In genomic region chr1:98177751-98178150, GRCh38 we compare ENCODE assay signal across 20 cellular contexts.
DNase-seq lines count a peak whose midpoint lies in the region; ATAC-seq and TF ChIP-seq lines count a peak whose summit lies in the region.
"Had no signal": no experiment of that assay in that cellular context is flagged by ENCODE, and none has a peak within 500 bp of the region (broad histone marks: within the 10 kb centered on the region; RNA-seq: fewer than 3 reads in every experiment).

No MANE protein-coding gene starts in this region.

- in situ Hi-C loops in IMR-90 (cut with MboI; ENCODE audit: low sequenced_read_pairs): no loop called here

- no peak for TF ChIP-seq POLR2A in IMR-90 (IDR thresholded peaks at IDR 0.05; ENCODE audit: low read depth, low read length)

- H3K23ac ChIP-seq in IMR-90 (ENCODE audit: low read depth, low read length): peak overlapping the region; percentile 53; the same call in 1 of the 2 replicates

- no peaks in the 10 kb centered on the region for H3K9me3 ChIP-seq in IMR-90 (ENCODE audit: control insufficient read depth, insufficient read depth, low read length)
- H3K9me3 ChIP-seq: SK-N-SH had no signal

- H3K4me1 ChIP-seq in IMR-90 (ENCODE audit: control insufficient read depth, insufficient read depth, low read length): no peaks in the 10 kb centered on the region

- H3K27ac ChIP-seq in IMR-90 (ENCODE audit: insufficient read depth, low read length): no peak overlapping the region
- H3K27ac ChIP-seq: 22Rv1, RWPE1 had no signal

- H3K4ac ChIP-seq in IMR-90 (ENCODE audit: low read depth, low read length): no peak overlapping the region

- H3K14ac ChIP-seq in IMR-90 (replicated peaks; ENCODE audit: low read depth, low read length): no peak overlapping the region

- H3K9ac ChIP-seq in IMR-90 (ENCODE audit: low read depth, low read length): no peak overlapping the region
- H3K9ac ChIP-seq: SK-N-SH had no signal

- no peak overlapping the region for H4K8ac ChIP-seq in IMR-90 (ENCODE audit: low read depth in 2 of 2, low read length in 2 of 2)

- peak overlapping the region; percentile 42 for H2BK20ac ChIP-seq in IMR-90 (ENCODE audit: low read depth, low read length)

- no peak overlapping the region for H2AFZ ChIP-seq in IMR-90 (replicated peaks; ENCODE audit: low read length, poor library complexity)

- no TSS peak for BruUV-seq in IMR-90 (replicated peaks; lab: Mats Ljungman, UMichigan)

- H2BK120ac ChIP-seq in IMR-90 (ENCODE audit: low read depth, low read length): no peak overlapping the region

- intact Hi-C loops in IMR-90 (cut with micrococcal nuclease): no loop called here

- no peak overlapping the region for H2AK9ac ChIP-seq in IMR-90 (replicated peaks; ENCODE audit: low read depth, low read length, poor library complexity)

- POLR2A ChIA-PET in IMR-90 (lab: Charles Lee; ENCODE audit: unreplicated experiment): no interaction called here

- H3K79me1 ChIP-seq in IMR-90 (ENCODE audit: low read depth in 1 of 2, low read length in 2 of 2): no peaks in the 10 kb centered on the region

- dilution Hi-C loops in IMR-90 (cut with HindIII; ENCODE audit: low sequenced_read_pairs, unreplicated experiment): no loop called here

- H3K9me1 ChIP-seq in IMR-90 (ENCODE audit: insufficient read depth, low read length): 0 out of 2 replicates have a peak, but pooled peaks cover 2% of the 10 kb centered on the region

- no peak overlapping the region for H2AK5ac ChIP-seq in IMR-90 (ENCODE audit: low read depth, low read length)

- H4K91ac ChIP-seq in IMR-90 (ENCODE audit: insufficient read depth, low read depth, low read length): peak overlapping the region; percentile 39; the same call in 1 of the 2 replicates

- H3K4me3 ChIP-seq in AG10803 (ENCODE audit: low read length) (no peak overlapping the region), IMR-90 (ENCODE audit: insufficient read depth, low read depth, low read length) (no peak overlapping the region)
- H3K4me3 ChIP-seq: K562 had no signal

- no peaks in the 10 kb centered on the region for H3K27me3 ChIP-seq in IMR-90 (ENCODE audit: control insufficient read depth, insufficient read depth, low read length)

- no peak overlapping the region for H2BK15ac ChIP-seq in IMR-90 (ENCODE audit: low read depth, low read length)

- H3K56ac ChIP-seq in IMR-90 (ENCODE audit: extremely low read depth, insufficient read depth, low read length): no peak overlapping the region

- no peak overlapping the region for H3K4me2 ChIP-seq in IMR-90 (ENCODE audit: low read depth, low read length)
- H3K4me2 ChIP-seq: SK-N-SH had no signal

- no CpG with 5 or more reads among the region's 2 CpGs for WGBS in IMR-90 (ENCODE audit: extremely low coverage in 2 of 2, insufficient read length in 1 of 2), 2 experiments

- H3K36me3 ChIP-seq in IMR-90 (ENCODE audit: control insufficient read depth, insufficient read depth, low read length): no peaks in the 10 kb centered on the region

- CTCF ChIA-PET in IMR-90 (lab: Yijun Ruan, JAX): interaction anchor here (0.6 kb wide), 2 partner anchors 63 to 127 kb away, joined by 3 to 6 read pairs; no protein-coding TSS in a partner anchor

- no peak overlapping the region for H3K18ac ChIP-seq in IMR-90 (ENCODE audit: low read depth, low read length)

- no peaks in the 10 kb centered on the region for H4K20me1 ChIP-seq in IMR-90 (ENCODE audit: insufficient read depth, low read length)

- DNase-seq in AG10803 (ENCODE audit: low read depth) (peak; percentile 40), IMR-90 (peak; percentile 12), astrocyte of the hippocampus (ENCODE audit: low read depth, low spot score) (peak; percentile 50), myocyte (ENCODE audit: low read depth) (peak; percentile 30), NCI-H748 treated with DMSO at 0.1 percent for 48 hours (lab: John Stamatoyannopoulos, UW) (no peak), T-helper 9 cell (no peak), epidermal melanocyte (ENCODE audit: insufficient read length, low spot score) (no peak)
- no peak for DNase-seq in activated CD4-positive, alpha-beta T cell treated with anti-CD3 and anti-CD28 coated beads, Interleukin-2, amount 50 U/mL, for 4 hours
- DNase-seq: ACHN, DMS53, NCI-H1092, NCI-H1436, NCI-H1930, NCI-H2227 treated with DMSO at 0.1 percent for 48 hours, NCI-H510A, SIG-M5, SK-N-SH had no signal

- no peak overlapping the region for H2BK5ac ChIP-seq in IMR-90 (ENCODE audit: low read depth, low read length, poor library complexity, severe bottlenecking)

- H4K5ac ChIP-seq in IMR-90 (ENCODE audit: low read depth, low read length): no peak overlapping the region

- TF ChIP-seq RAD21 in IMR-90 (IDR thresholded peaks at IDR 0.05; ENCODE audit: low read length): no peak

- no peak for TF ChIP-seq CTCF in AG10803 (conservative IDR thresholded peaks at IDR 0.05; ENCODE audit: low read length)
- no peak for TF ChIP-seq CTCF in IMR-90 (conservative IDR thresholded peaks at IDR 0.05; ENCODE audit: low read depth, low read length)

- no peak; the same call in 1 of the 2 replicates for ATAC-seq in IMR-90 (ENCODE audit: low read depth)
- ATAC-seq: K562 had no signal

TF ChIP-seq in IMR-90, 13 proteins besides CTCF, POLR2A, EP300 and RAD21:
- no peak for TF ChIP-seq MAFK (IDR thresholded peaks at IDR 0.05; ENCODE audit: low read depth, low read length)
- TF ChIP-seq MAZ (IDR thresholded peaks at IDR 0.05; ENCODE audit: borderline replicate concordance, low read depth, low read length): no peak
- no peak for TF ChIP-seq NFE2L2 (IDR thresholded peaks at IDR 0.05; ENCODE audit: low read depth, low read length)
- no peak for TF ChIP-seq USF2 (IDR thresholded peaks at IDR 0.05; ENCODE audit: low read depth, low read length)
- no peak for TF ChIP-seq MXI1 (IDR thresholded peaks at IDR 0.05; ENCODE audit: borderline replicate concordance, low read depth, low read length)
- no peak for TF ChIP-seq RFX5 (IDR thresholded peaks at IDR 0.05; ENCODE audit: low read depth, low read length)

Comparison
In these comparisons a context has a peak if more than half of its experiments do, and no peak if none do; other contexts are left out.
1. DNase-seq: peak in AG10803 (single experiment), IMR-90 (single experiment), astrocyte of the hippocampus (single experiment) and myocyte (single experiment); none in NCI-H748 treated with DMSO at 0.1 percent for 48 hours (single experiment), activated CD4-positive, alpha-beta T cell treated with anti-CD3 and anti-CD28 coated beads, Interleukin-2, amount 50 U/mL, for 4 hours (0 of 2), T-helper 9 cell (single experiment) and epidermal melanocyte (single experiment).